Comparison of ENCODE assay signal across 1 cellular context in the genomic region with DNA sequence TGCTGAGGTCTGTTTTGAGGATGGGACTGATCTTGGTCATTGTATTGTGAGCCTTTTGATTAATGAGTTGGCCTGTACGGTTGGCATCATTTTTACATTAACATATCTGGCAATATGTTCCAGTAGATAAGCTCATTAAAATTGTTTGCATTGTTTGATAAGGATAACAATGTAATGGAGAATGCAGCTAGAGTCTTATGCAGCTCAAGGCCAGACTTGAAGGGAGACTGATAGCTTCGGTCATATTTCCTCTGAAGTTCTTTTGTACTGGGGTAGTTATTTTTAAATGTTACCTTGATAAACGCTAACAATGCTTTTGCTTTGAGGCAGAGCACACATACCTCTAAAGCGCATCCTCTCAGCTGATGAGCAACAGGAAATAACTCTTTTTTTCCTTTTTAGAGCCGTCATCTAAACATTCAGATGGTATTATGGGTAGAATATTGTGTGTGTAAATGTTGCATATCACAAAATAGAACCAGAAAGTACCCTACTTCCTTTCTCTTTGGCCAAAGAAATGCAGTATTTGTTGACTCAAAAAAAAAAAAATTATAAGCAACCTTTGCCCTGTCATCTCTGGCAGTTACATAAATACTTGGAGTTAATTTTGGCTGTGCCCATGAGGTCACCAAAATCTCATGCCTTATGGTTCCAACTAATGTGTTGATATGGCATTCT.
TF ChIP-seq lines count a peak whose summit lies in the region.

No MANE protein-coding gene starts in this region.

TF ChIP-seq in K562, 482 proteins besides CTCF, POLR2A, EP300 and RAD21 (continued from another document):
- TF ChIP-seq, protein P1, sequence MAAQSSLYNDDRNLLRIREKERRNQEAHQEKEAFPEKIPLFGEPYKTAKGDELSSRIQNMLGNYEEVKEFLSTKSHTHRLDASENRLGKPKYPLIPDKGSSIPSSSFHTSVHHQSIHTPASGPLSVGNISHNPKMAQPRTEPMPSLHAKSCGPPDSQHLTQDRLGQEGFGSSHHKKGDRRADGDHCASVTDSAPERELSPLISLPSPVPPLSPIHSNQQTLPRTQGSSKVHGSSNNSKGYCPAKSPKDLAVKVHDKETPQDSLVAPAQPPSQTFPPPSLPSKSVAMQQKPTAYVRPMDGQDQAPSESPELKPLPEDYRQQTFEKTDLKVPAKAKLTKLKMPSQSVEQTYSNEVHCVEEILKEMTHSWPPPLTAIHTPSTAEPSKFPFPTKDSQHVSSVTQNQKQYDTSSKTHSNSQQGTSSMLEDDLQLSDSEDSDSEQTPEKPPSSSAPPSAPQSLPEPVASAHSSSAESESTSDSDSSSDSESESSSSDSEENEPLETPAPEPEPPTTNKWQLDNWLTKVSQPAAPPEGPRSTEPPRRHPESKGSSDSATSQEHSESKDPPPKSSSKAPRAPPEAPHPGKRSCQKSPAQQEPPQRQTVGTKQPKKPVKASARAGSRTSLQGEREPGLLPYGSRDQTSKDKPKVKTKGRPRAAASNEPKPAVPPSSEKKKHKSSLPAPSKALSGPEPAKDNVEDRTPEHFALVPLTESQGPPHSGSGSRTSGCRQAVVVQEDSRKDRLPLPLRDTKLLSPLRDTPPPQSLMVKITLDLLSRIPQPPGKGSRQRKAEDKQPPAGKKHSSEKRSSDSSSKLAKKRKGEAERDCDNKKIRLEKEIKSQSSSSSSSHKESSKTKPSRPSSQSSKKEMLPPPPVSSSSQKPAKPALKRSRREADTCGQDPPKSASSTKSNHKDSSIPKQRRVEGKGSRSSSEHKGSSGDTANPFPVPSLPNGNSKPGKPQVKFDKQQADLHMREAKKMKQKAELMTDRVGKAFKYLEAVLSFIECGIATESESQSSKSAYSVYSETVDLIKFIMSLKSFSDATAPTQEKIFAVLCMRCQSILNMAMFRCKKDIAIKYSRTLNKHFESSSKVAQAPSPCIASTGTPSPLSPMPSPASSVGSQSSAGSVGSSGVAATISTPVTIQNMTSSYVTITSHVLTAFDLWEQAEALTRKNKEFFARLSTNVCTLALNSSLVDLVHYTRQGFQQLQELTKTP (IDR thresholded peaks at IDR 0.05; ENCODE audit: low read depth in 1 of 2, partially characterized antibody in 2 of 2) = no peak
- no peak for TF ChIP-seq TCF7L2 (IDR thresholded peaks at IDR 0.05; ENCODE audit: low read depth, low read length)
- TF ChIP-seq SMARCA5 (IDR thresholded peaks at IDR 0.05) = no peak
- TF ChIP-seq ZBTB33 (CRISPR knock-in tag; IDR thresholded peaks at IDR 0.05) = no peak
- TF ChIP-seq, protein P2, sequence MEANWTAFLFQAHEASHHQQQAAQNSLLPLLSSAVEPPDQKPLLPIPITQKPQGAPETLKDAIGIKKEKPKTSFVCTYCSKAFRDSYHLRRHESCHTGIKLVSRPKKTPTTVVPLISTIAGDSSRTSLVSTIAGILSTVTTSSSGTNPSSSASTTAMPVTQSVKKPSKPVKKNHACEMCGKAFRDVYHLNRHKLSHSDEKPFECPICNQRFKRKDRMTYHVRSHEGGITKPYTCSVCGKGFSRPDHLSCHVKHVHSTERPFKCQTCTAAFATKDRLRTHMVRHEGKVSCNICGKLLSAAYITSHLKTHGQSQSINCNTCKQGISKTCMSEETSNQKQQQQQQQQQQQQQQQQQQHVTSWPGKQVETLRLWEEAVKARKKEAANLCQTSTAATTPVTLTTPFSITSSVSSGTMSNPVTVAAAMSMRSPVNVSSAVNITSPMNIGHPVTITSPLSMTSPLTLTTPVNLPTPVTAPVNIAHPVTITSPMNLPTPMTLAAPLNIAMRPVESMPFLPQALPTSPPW (CRISPR knock-in tag; IDR thresholded peaks at IDR 0.05) = no peak
- no peak for TF ChIP-seq HDAC1 (IDR thresholded peaks at IDR 0.05)
- no peak for TF ChIP-seq ZSCAN32 (CRISPR knock-in tag; IDR thresholded peaks at IDR 0.05)
- TF ChIP-seq PCBP2 (IDR thresholded peaks at IDR 0.05; ENCODE audit: low read depth, low read length, poor library complexity, severe bottlenecking) = no peak
- TF ChIP-seq ZFX (CRISPR knock-in tag; IDR thresholded peaks at IDR 0.05) = 0 out of 2 replicates have a peak, but pooled peaks have one; percentile 27
